In the genomic region with DNA sequence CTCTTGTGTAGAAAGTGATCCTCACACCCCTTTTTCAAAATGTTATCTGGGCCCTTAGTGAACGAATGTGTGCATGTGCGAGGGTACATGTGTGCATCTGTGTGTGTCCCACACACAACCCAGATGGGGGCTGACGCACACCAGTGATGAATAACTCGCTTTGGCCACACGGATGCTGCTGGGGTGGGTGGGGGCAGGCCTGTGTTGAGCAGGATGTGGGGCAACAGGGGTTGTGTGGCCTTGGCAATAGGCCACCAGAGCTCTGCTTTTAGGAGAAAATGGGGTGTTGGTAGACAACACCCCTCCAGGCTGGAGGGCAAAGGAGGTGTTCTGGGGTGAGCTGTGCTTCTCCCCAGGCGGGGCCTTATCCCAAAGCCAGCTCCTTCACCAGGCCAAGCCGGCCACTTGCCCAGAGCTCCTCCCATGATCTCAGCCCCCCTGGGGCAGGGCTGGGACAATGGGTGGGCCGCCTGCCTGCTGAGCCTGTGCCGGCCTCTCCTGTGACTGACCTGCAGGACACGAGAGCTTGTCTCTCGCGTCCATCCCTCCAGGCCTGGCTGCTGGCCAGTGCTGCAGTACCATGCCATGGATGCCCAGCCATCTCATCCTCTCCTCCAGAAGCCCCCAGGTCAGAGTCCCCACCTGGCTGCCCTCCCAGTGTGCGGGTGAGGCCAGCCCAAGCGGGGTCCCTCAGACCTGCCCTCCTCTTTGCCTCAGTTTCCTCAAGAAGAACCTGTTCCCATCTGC, we compare ENCODE assay signal across 9 cellular contexts. TPM values are rescaled to one million over a fixed set of nuclear protein-coding genes. Genes with fewer than 3 reads are reported as not detected.
DNase-seq lines count a peak whose midpoint lies in the region; ATAC-seq, FAIRE-seq and TF ChIP-seq lines count a peak whose summit lies in the region.
"Had no signal": no experiment of that assay in that cellular context is flagged by ENCODE, and none has a peak within 500 bp of the region (broad histone marks: within the 10 kb centered on the region; RNA-seq: fewer than 3 reads in every experiment).

No MANE protein-coding gene starts in this region.

- H3K4me1 Mint-ChIP-seq in Calu3 (ENCODE audit: low read depth, unreplicated experiment): peaks cover 26% of the 10 kb centered on the region

- peak overlapping the region; percentile 87 for H3K9ac ChIP-seq in SK-N-MC (ENCODE audit: insufficient read length)

- TF ChIP-seq CTCF in Calu3 (IDR thresholded peaks at IDR 0.05; ENCODE audit: unreplicated experiment): no peak
- no peak for TF ChIP-seq CTCF in fibroblast of mammary gland (conservative IDR thresholded peaks at IDR 0.05; ENCODE audit: control insufficient read depth, insufficient read depth, low read depth, low read length)

- H3K9me3 ChIP-seq in SK-N-MC (ENCODE audit: low read depth, low read length): no peaks in the 10 kb centered on the region

- no peak for FAIRE-seq in RCC 7860 (lab: Jason Lieb, UNC)

- in situ Hi-C loops in ACHN (cut with HindIII; ENCODE audit: low pct_ligation_motif_present, low pct_unique_long_range_greater_than_20kb, low sequenced_read_pairs): no loop called here

- intact Hi-C loops in Calu3 (cut with micrococcal nuclease; ENCODE audit: unreplicated experiment): no loop called here
- intact Hi-C loops in sciatic nerve (cut with DNase I): no loop called here

- CTCF ChIA-PET in Calu3 (lab: Charles Lee): interaction anchor here (1.4 to 2.4 kb wide), 5 partner anchors 17 to 70 kb away, joined by 4 to 11 read pairs (median 7); a partner anchor contains a TSS

- TSS peak; percentile 85 for BruUV-seq in Calu3 (replicated peaks; lab: Mats Ljungman, UMichigan)

- H3K9me3 Mint-ChIP-seq in Calu3 (ENCODE audit: low read depth, unreplicated experiment): no peaks in the 10 kb centered on the region

- peaks cover 56% of the 10 kb centered on the region for H3K36me3 ChIP-seq in SK-N-MC (ENCODE audit: insufficient read depth, low read length)

- ATAC-seq in sciatic nerve (peak; percentile 58), GM21737 (IDR thresholded peaks at IDR 0.05; ENCODE audit: unreplicated experiment) (no peak)

- H3K27ac ChIP-seq in SK-N-MC: no peak overlapping the region

- peak overlapping the region; percentile 18 for H3K27ac Mint-ChIP-seq in Calu3 (ENCODE audit: unreplicated experiment)

- DNase-seq in Calu3 (no peak), SK-N-MC (ENCODE audit: low read depth, low spot score) (no peak), fibroblast of mammary gland (ENCODE audit: low read depth) (peak; percentile 94), sciatic nerve (ENCODE audit: low spot score) (no peak), RCC 7860 (ENCODE audit: low spot score) (no peak), ACHN (no peak), NCI-H774 (lab: John Stamatoyannopoulos, UW) (no peak)
- DNase-seq: activated CD4-positive, CD25-positive, alpha-beta regulatory T cell had no signal

- H3K36me3 Mint-ChIP-seq in Calu3 (ENCODE audit: insufficient read depth, unreplicated experiment): peaks cover 87% of the 10 kb centered on the region

- H3K4me3 Mint-ChIP-seq in Calu3 (ENCODE audit: low read depth, unreplicated experiment): peak overlapping the region; percentile 76

- H3K27me3 Mint-ChIP-seq in Calu3 (ENCODE audit: unreplicated experiment): no peaks in the 10 kb centered on the region

- H3K4me3 ChIP-seq in SK-N-MC: peak overlapping the region; percentile 96
- peak overlapping the region; percentile 75 for H3K4me3 ChIP-seq in fibroblast of mammary gland (ENCODE audit: control insufficient read depth, low read depth, low read length)

RNA-seq across cellular contexts. Expression of a gene that starts 1.7 kb away (rescaled TPM):
- total RNA-seq in Calu3 (2022): 207 and 218 TPM in 2 replicates
- total RNA-seq in sciatic nerve: 63.5 TPM

RNA-seq across cellular contexts. Expression of a gene that starts 25.2 kb away (rescaled TPM):
- total RNA-seq in Calu3 (2022) (25.2 and 27.6 TPM in 2 replicates), sciatic nerve (8.2 TPM)

RNA-seq across cellular contexts. Expression of a gene that starts 25.6 kb away (rescaled TPM):
- total RNA-seq in Calu3 (2022) (400 and 420 TPM in 2 replicates), sciatic nerve (144 TPM)

RNA-seq across cellular contexts. Expression of a gene that starts 37.8 kb away (rescaled TPM):
- total RNA-seq in Calu3 (2022): 14.5 and 15.7 TPM in 2 replicates
- total RNA-seq in sciatic nerve: 16.2 TPM

RNA-seq across cellular contexts. Expression of a gene that starts 45.0 kb away (rescaled TPM):
- 101 and 132 TPM in 2 replicates for total RNA-seq in Calu3 (2022)
- 68.2 TPM for total RNA-seq in sciatic nerve
